ENCODE assay signal across 10 cellular contexts in genomic region chr6:159043986-159044385, GRCh38. TPM values are rescaled to one million over a fixed set of nuclear protein-coding genes. Genes with fewer than 3 reads are reported as not detected.
DNase-seq lines count a peak whose midpoint lies in the region; ATAC-seq and TF ChIP-seq lines count a peak whose summit lies in the region.
"Had no signal": no experiment of that assay in that cellular context is flagged by ENCODE, and none has a peak within 500 bp of the region (broad histone marks: within the 10 kb centered on the region; RNA-seq: fewer than 3 reads in every experiment).

No MANE protein-coding gene starts in this region.

- H3K79me2 ChIP-seq in MM.1S (ENCODE audit: low read length): no peaks in the 10 kb centered on the region

- H3K9me3 ChIP-seq in CD8-positive, alpha-beta T cell (ENCODE audit: low read length): no peaks in the 10 kb centered on the region
- H3K9me3 ChIP-seq in MM.1S (replicated peaks; ENCODE audit: insufficient read depth, low read length): no peaks in the 10 kb centered on the region
- peaks cover 13% of the 10 kb centered on the region for H3K9me3 ChIP-seq in neutrophil

- peak overlapping the region; percentile 82 for H3K27ac ChIP-seq in CD8-positive, alpha-beta T cell (ENCODE audit: low read depth, low read length)
- H3K27ac ChIP-seq in MM.1S (ENCODE audit: low read length): no peak overlapping the region
- peak overlapping the region; percentile 96 for H3K27ac ChIP-seq in neutrophil

- intact Hi-C loops in CD8-positive, alpha-beta T cell (cut with DNase I, micrococcal nuclease): loop anchor here (2.0 to 5.0 kb wide), 5 partner anchors 35 to 402 kb away; partner anchors contain the start of genes DYNLT1 (in 1 of the 2) and EZR (in 1 of the 2)
- intact Hi-C loops in activated T-helper 2 cell treated with anti-CD3 and anti-CD28 coated beads, Interferon-gamma antibody, Interleukin-2, Interleukin-4, amounts not matched to agents 10 μg/mL and 5 μg/mL and 100 μg/mL, durations not matched to agents 14 hours and 24 hours and 36 hours (cut with micrococcal nuclease): loop anchor here (5.0 to 10.0 kb wide), 3 partner anchors 192 to 399 kb away; partner anchors contain the start of genes DYNLT1 and EZR

- H4K20me1 ChIP-seq in MM.1S (ENCODE audit: insufficient read depth, low read length): no peaks in the 10 kb centered on the region

- CTCF ChIA-PET in CD8-positive, alpha-beta T cell (lab: Charles Lee): interaction anchor here (0.7 to 12.0 kb wide), 19 partner anchors 11 to 174 kb away, joined by 3 to 278 read pairs (median 6); partner anchors contain the start of gene RSPH3

- no peak for TF ChIP-seq CTCF in CD8-positive, alpha-beta T cell (IDR thresholded peaks at IDR 0.05)
- TF ChIP-seq CTCF in MM.1S (IDR thresholded peaks at IDR 0.05; ENCODE audit: low read length): no peak
- no peak for TF ChIP-seq CTCF in neutrophil (IDR thresholded peaks at IDR 0.05)

- H3F3A ChIP-seq in MM.1S (ENCODE audit: insufficient read depth, low read length): peaks cover 17% of the 10 kb centered on the region

- peaks cover 60% of the 10 kb centered on the region for H3K36me3 Mint-ChIP-seq in CD8-positive, alpha-beta T cell
- peaks cover 58% of the 10 kb centered on the region for H3K36me3 Mint-ChIP-seq in activated T-helper 2 cell treated with anti-CD3 and anti-CD28 coated beads, Interferon-gamma antibody, Interleukin-2, Interleukin-4, amounts not matched to agents 10 μg/mL and 5 μg/mL and 100 μg/mL, durations not matched to agents 14 hours and 24 hours and 36 hours (ENCODE audit: low read depth)

- peaks cover 66% of the 10 kb centered on the region for H3K4me1 Mint-ChIP-seq in CD8-positive, alpha-beta T cell (ENCODE audit: low read depth)
- peaks cover 56% of the 10 kb centered on the region for H3K4me1 Mint-ChIP-seq in activated T-helper 2 cell treated with anti-CD3 and anti-CD28 coated beads, Interferon-gamma antibody, Interleukin-2, Interleukin-4, amounts not matched to agents 10 μg/mL and 5 μg/mL and 100 μg/mL, durations not matched to agents 14 hours and 24 hours and 36 hours (ENCODE audit: low read depth)

- ATAC-seq in CD8-positive, alpha-beta T cell: no peak
- ATAC-seq in GM21528 (IDR thresholded peaks at IDR 0.05; ENCODE audit: low FRiP score, unreplicated experiment) (no peak), HG02610 (IDR thresholded peaks at IDR 0.05; ENCODE audit: unreplicated experiment) (no peak)

- peak overlapping the region; percentile 99 for H3K4me3 Mint-ChIP-seq in CD8-positive, alpha-beta T cell
- H3K4me3 Mint-ChIP-seq in activated T-helper 2 cell treated with anti-CD3 and anti-CD28 coated beads, Interferon-gamma antibody, Interleukin-2, Interleukin-4, amounts not matched to agents 10 μg/mL and 5 μg/mL and 100 μg/mL, durations not matched to agents 14 hours and 24 hours and 36 hours (ENCODE audit: low read depth): peak overlapping the region; percentile 96

- H3K9me3 Mint-ChIP-seq in CD8-positive, alpha-beta T cell: no peaks in the 10 kb centered on the region
- no peaks in the 10 kb centered on the region for H3K9me3 Mint-ChIP-seq in activated T-helper 2 cell treated with anti-CD3 and anti-CD28 coated beads, Interferon-gamma antibody, Interleukin-2, Interleukin-4, amounts not matched to agents 10 μg/mL and 5 μg/mL and 100 μg/mL, durations not matched to agents 14 hours and 24 hours and 36 hours

- no peak overlapping the region for H2AFZ ChIP-seq in MM.1S (ENCODE audit: low read length)

- no peaks in the 10 kb centered on the region for H3K9me2 ChIP-seq in MM.1S (replicated peaks; ENCODE audit: insufficient read depth, low read length)

- peak overlapping the region; percentile 63 for H3K4me3 ChIP-seq in CD8-positive, alpha-beta T cell (ENCODE audit: low read depth, low read length)
- H3K4me3 ChIP-seq in MM.1S (ENCODE audit: low read length) (peak overlapping the region; percentile 43; the same call in 1 of the 2 replicates), neutrophil (ENCODE audit: low read depth in 1 of 2, low read length in 1 of 2) (peak overlapping the region; percentile 80 to 86)

- peaks cover 30% of the 10 kb centered on the region for H3K36me3 ChIP-seq in CD8-positive, alpha-beta T cell (ENCODE audit: insufficient read depth, low read length)
- H3K36me3 ChIP-seq in MM.1S (replicated peaks; ENCODE audit: insufficient read depth, low read length) (no peaks in the 10 kb centered on the region), neutrophil (peaks cover 50% of the 10 kb centered on the region)

- peak in 2 of 7 experiments; percentile 26 to 33 for DNase-seq in CD8-positive, alpha-beta T cell
- no peak for DNase-seq in MM.1S
- peak; percentile 33 for DNase-seq in activated T-helper 2 cell treated with anti-CD3 and anti-CD28 coated beads, Interferon-gamma antibody, Interleukin-2, Interleukin-4, amounts not matched to agents 10 μg/mL and 5 μg/mL and 100 μg/mL, durations not matched to agents 14 hours and 24 hours and 36 hours (ENCODE audit: low spot score)
- DNase-seq in glomerular visceral epithelial cell (ENCODE audit: extremely low spot score): no peak
- no peak for DNase-seq in cerebellar cortex (ENCODE audit: low spot score)
- DNase-seq: DMS79 treated with DMSO at 0.1 percent for 48 hours, IMR-90 had no signal

- no peak overlapping the region for H3K4me2 ChIP-seq in MM.1S (ENCODE audit: low read depth, low read length)

- POLR2A ChIA-PET in CD8-positive, alpha-beta T cell (lab: Charles Lee): interaction anchor here (0.6 to 6.8 kb wide), 15 partner anchors 10 to 235 kb away, joined by 3 to 64 read pairs (median 4); no protein-coding TSS in a partner anchor

- H3K9ac ChIP-seq in MM.1S (ENCODE audit: low read length): no peak overlapping the region

- peak overlapping the region; percentile 95 for H3K27ac Mint-ChIP-seq in CD8-positive, alpha-beta T cell
- peak overlapping the region; percentile 98 for H3K27ac Mint-ChIP-seq in activated T-helper 2 cell treated with anti-CD3 and anti-CD28 coated beads, Interferon-gamma antibody, Interleukin-2, Interleukin-4, amounts not matched to agents 10 μg/mL and 5 μg/mL and 100 μg/mL, durations not matched to agents 14 hours and 24 hours and 36 hours

- H3K4me1 ChIP-seq in CD8-positive, alpha-beta T cell (ENCODE audit: insufficient read depth, low read length): peaks cover 51% of the 10 kb centered on the region
- H3K4me1 ChIP-seq in MM.1S (ENCODE audit: low read length) (peaks cover 23% of the 10 kb centered on the region), neutrophil (ENCODE audit: control insufficient read depth in 1 of 2, insufficient read depth in 1 of 2, low read depth in 1 of 2, low read length in 1 of 2) (peaks cover 41 to 54% of the 10 kb centered on the region in 2 experiments)

- H3K27me3 Mint-ChIP-seq in CD8-positive, alpha-beta T cell (ENCODE audit: low read depth): no peaks in the 10 kb centered on the region
- H3K27me3 Mint-ChIP-seq in activated T-helper 2 cell treated with anti-CD3 and anti-CD28 coated beads, Interferon-gamma antibody, Interleukin-2, Interleukin-4, amounts not matched to agents 10 μg/mL and 5 μg/mL and 100 μg/mL, durations not matched to agents 14 hours and 24 hours and 36 hours (ENCODE audit: low read depth): no peaks in the 10 kb centered on the region

- no peaks in the 10 kb centered on the region for H3K27me3 ChIP-seq in CD8-positive, alpha-beta T cell (ENCODE audit: insufficient read depth, low read length)
- no peaks in the 10 kb centered on the region for H3K27me3 ChIP-seq in MM.1S (replicated peaks; ENCODE audit: insufficient read depth, low read length)
- no peaks in the 10 kb centered on the region for H3K27me3 ChIP-seq in neutrophil

RNA-seq across cellular contexts. Expression of gene TAGAP, which starts 0.8 kb away (rescaled TPM):
- total RNA-seq in CD8-positive, alpha-beta T cell: 100 to 1,000 TPM; 136 to 137 TPM
- total RNA-seq in activated T-helper 2 cell treated with anti-CD3 and anti-CD28 coated beads, Interferon-gamma antibody, Interleukin-2, Interleukin-4, amounts not matched to agents 10 μg/mL and 5 μg/mL and 100 μg/mL, durations not matched to agents 14 hours and 24 hours and 36 hours: 34.3 and 38.1 TPM in 2 replicates
- total RNA-seq: IMR-90 had no signal

RNA-seq across cellular contexts. Expression of gene RSPH3, which starts 44.0 kb away (rescaled TPM):
- total RNA-seq in CD8-positive, alpha-beta T cell: under 1 TPM; 0.52 to 0.83 TPM
- 4.9 and 5.1 TPM in 2 replicates for total RNA-seq in activated T-helper 2 cell treated with anti-CD3 and anti-CD28 coated beads, Interferon-gamma antibody, Interleukin-2, Interleukin-4, amounts not matched to agents 10 μg/mL and 5 μg/mL and 100 μg/mL, durations not matched to agents 14 hours and 24 hours and 36 hours
